1 cellular context compared by ENCODE assay signal in genomic region chr17:64186171-64187092, GRCh38.
A peak's percentile ranks its signal among the peaks of the same experiment; 100 is the strongest.
TF ChIP-seq lines count a peak whose summit lies in the region.

No MANE protein-coding gene starts in this region.

TF ChIP-seq in HepG2, 621 proteins besides CTCF, POLR2A, EP300 and RAD21 (continued from another document and continues in another):
- TF ChIP-seq ZBED4 (CRISPR knock-in tag; IDR thresholded peaks at IDR 0.05; ENCODE audit: borderline replicate concordance) (no peak), ARHGAP35 (CRISPR knock-in tag; IDR thresholded peaks at IDR 0.05; ENCODE audit: borderline replicate concordance) (no peak), ZNF121 (CRISPR knock-in tag; IDR thresholded peaks at IDR 0.05) (no peak), EZH2 (conservative IDR thresholded peaks at IDR 0.05; ENCODE audit: low read depth, low read length) (no peak), JUNB (CRISPR knock-in tag; IDR thresholded peaks at IDR 0.05; ENCODE audit: borderline replicate concordance) (no peak), ZNF329 (CRISPR knock-in tag; IDR thresholded peaks at IDR 0.05; ENCODE audit: low read depth) (no peak), ZNF275 (CRISPR knock-in tag; IDR thresholded peaks at IDR 0.05; ENCODE audit: borderline replicate concordance) (no peak), NFKB2 (CRISPR knock-in tag; IDR thresholded peaks at IDR 0.05; ENCODE audit: borderline replicate concordance) (no peak), TCF7 (IDR thresholded peaks at IDR 0.05; ENCODE audit: low read depth) (no peak), ZNF460 (CRISPR knock-in tag; IDR thresholded peaks at IDR 0.05; ENCODE audit: borderline replicate concordance) (no peak; the same call in 1 of the 2 replicates), NFYB (CRISPR knock-in tag; IDR thresholded peaks at IDR 0.05) (no peak), HIVEP1 (CRISPR knock-in tag; IDR thresholded peaks at IDR 0.05) (no peak), NRL (CRISPR knock-in tag; IDR thresholded peaks at IDR 0.05; ENCODE audit: borderline replicate concordance) (no peak), STAT5B (CRISPR knock-in tag; IDR thresholded peaks at IDR 0.05) (no peak), ZNF780A (CRISPR knock-in tag; IDR thresholded peaks at IDR 0.05) (no peak), ZC3H13 (CRISPR knock-in tag; IDR thresholded peaks at IDR 0.05) (no peak), BCL3 (CRISPR knock-in tag; IDR thresholded peaks at IDR 0.05) (0 out of 2 replicates have a peak, but pooled peaks have one; percentile 26), EEA1 (CRISPR knock-in tag; IDR thresholded peaks at IDR 0.05; ENCODE audit: borderline replicate concordance) (no peak), POLR2G (IDR thresholded peaks at IDR 0.05; ENCODE audit: low read depth, low read length) (no peak), RARG (CRISPR knock-in tag; IDR thresholded peaks at IDR 0.05; ENCODE audit: low read depth) (no peak), TCF12 (IDR thresholded peaks at IDR 0.05) (no peak), TCF12 (CRISPR knock-in tag; IDR thresholded peaks at IDR 0.05) (no peak), ZNF230 (CRISPR knock-in tag; IDR thresholded peaks at IDR 0.05) (no peak), FOXK1 (CRISPR knock-in tag; IDR thresholded peaks at IDR 0.05; ENCODE audit: borderline replicate concordance, low read depth) (no peak), KMT2B (CRISPR knock-in tag; IDR thresholded peaks at IDR 0.05) (no peak), SALL2 (CRISPR knock-in tag; IDR thresholded peaks at IDR 0.05) (no peak), CHD4 (IDR thresholded peaks at IDR 0.05; ENCODE audit: borderline replicate concordance, low read length) (no peak), ZBTB3 (CRISPR knock-in tag; IDR thresholded peaks at IDR 0.05; ENCODE audit: borderline replicate concordance, low read depth) (no peak), GLMP (CRISPR knock-in tag; IDR thresholded peaks at IDR 0.05; ENCODE audit: borderline replicate concordance) (no peak), ZNF879 (CRISPR knock-in tag; IDR thresholded peaks at IDR 0.05) (no peak), ZNF296 (CRISPR knock-in tag; conservative IDR thresholded peaks at IDR 0.05) (0 out of 2 replicates have a peak, but pooled peaks have one; percentile 4), MAX (IDR thresholded peaks at IDR 0.05) (0 out of 2 replicates have a peak, but pooled peaks have one; percentile 20), JUND (CRISPR knock-in tag; IDR thresholded peaks at IDR 0.05) (no peak), BRD4 (CRISPR knock-in tag; IDR thresholded peaks at IDR 0.05) (no peak), NFE2L2 (IDR thresholded peaks at IDR 0.05; ENCODE audit: low read length) (no peak), ZNF556 (CRISPR knock-in tag; IDR thresholded peaks at IDR 0.05; ENCODE audit: borderline replicate concordance) (no peak), ZNF740 (CRISPR knock-in tag; IDR thresholded peaks at IDR 0.05) (no peak), ZNF280D (CRISPR knock-in tag; IDR thresholded peaks at IDR 0.05) (peak; percentile 19; the same call in 1 of the 2 replicates), ATAD3A (CRISPR knock-in tag; IDR thresholded peaks at IDR 0.05) (no peak), ZNF619 (CRISPR knock-in tag; IDR thresholded peaks at IDR 0.05) (no peak), ZNF569 (CRISPR knock-in tag; IDR thresholded peaks at IDR 0.05; ENCODE audit: borderline replicate concordance) (no peak), ETV5 (CRISPR knock-in tag; IDR thresholded peaks at IDR 0.05; ENCODE audit: borderline replicate concordance) (no peak), NFIB (CRISPR knock-in tag; IDR thresholded peaks at IDR 0.05; ENCODE audit: borderline replicate concordance) (no peak), TFDP2 (CRISPR knock-in tag; IDR thresholded peaks at IDR 0.05) (no peak), PRDM4 (CRISPR knock-in tag; IDR thresholded peaks at IDR 0.05; ENCODE audit: borderline replicate concordance) (no peak), HNRNPUL1 (IDR thresholded peaks at IDR 0.05; ENCODE audit: low read depth, low read length) (no peak), HINFP (CRISPR knock-in tag; IDR thresholded peaks at IDR 0.05; ENCODE audit: low read depth) (no peak), HMGA1 (CRISPR knock-in tag; conservative IDR thresholded peaks at IDR 0.05) (no peak), ZNF264 (CRISPR knock-in tag; IDR thresholded peaks at IDR 0.05) (no peak), HNRNPLL (IDR thresholded peaks at IDR 0.05; ENCODE audit: low read depth, low read length, poor library complexity, severe bottlenecking) (no peak), PLRG1 (conservative IDR thresholded peaks at IDR 0.05) (no peak), ARID3A (IDR thresholded peaks at IDR 0.05; ENCODE audit: low read depth, low read length) (no peak)
